9 cellular contexts compared by ENCODE assay signal in genomic region chr4:167622481-167623240, GRCh38.
A peak's percentile ranks its signal among the peaks of the same experiment; 100 is the strongest.
DNase-seq lines count a peak whose midpoint lies in the region; ATAC-seq and TF ChIP-seq lines count a peak whose summit lies in the region.
"Had no signal": no experiment of that assay in that cellular context is flagged by ENCODE, and none has a peak within 500 bp of the region (broad histone marks: within the 10 kb centered on the region; RNA-seq: fewer than 3 reads in every experiment).

No MANE protein-coding gene starts in this region.

- H3K27ac Mint-ChIP-seq in MCF 10A (ENCODE audit: low read depth, unreplicated experiment) = no peak overlapping the region
- H3K27ac Mint-ChIP-seq: CD4-positive, CD25-positive, alpha-beta regulatory T cell had no signal

- CTCF ChIA-PET in PC-3 (lab: Charles Lee) (interaction anchor here (0.5 to 0.6 kb wide), 3 partner anchors 57 to 1323 kb away, joined by 3 to 7 read pairs (median 3); no protein-coding TSS in a partner anchor), MCF 10A (lab: Yijun Ruan, JAX) (interaction anchor here (0.6 to 2.0 kb wide), 43 partner anchors 9 to 606 kb away, joined by 3 to 22 read pairs (median 4); no protein-coding TSS in a partner anchor)

- H3K27me3 ChIP-seq in PC-3 (ENCODE audit: low read length) = no peaks in the 10 kb centered on the region

- no peaks in the 10 kb centered on the region for H3K4me1 Mint-ChIP-seq in MCF 10A (ENCODE audit: insufficient read depth, unreplicated experiment)
- H3K4me1 Mint-ChIP-seq: CD4-positive, CD25-positive, alpha-beta regulatory T cell had no signal

- H3K79me2 ChIP-seq in PC-3 (ENCODE audit: low read length) = no peaks in the 10 kb centered on the region

- H3K36me3 Mint-ChIP-seq in MCF 10A (ENCODE audit: insufficient read depth, unreplicated experiment) = no peaks in the 10 kb centered on the region
- H3K36me3 Mint-ChIP-seq: CD4-positive, CD25-positive, alpha-beta regulatory T cell had no signal

- no peaks in the 10 kb centered on the region for H3K4me1 ChIP-seq in PC-3 (ENCODE audit: insufficient read depth, low read length)

- no peaks in the 10 kb centered on the region for H3K9me3 ChIP-seq in PC-3 (ENCODE audit: low read length)

- TF ChIP-seq CTCF in PC-3 (conservative IDR thresholded peaks at IDR 0.05; ENCODE audit: low read depth, low read length) (peak; percentile 80), MCF 10A (IDR thresholded peaks at IDR 0.05; ENCODE audit: unreplicated experiment) (peak; percentile 74)

- DNase-seq in NCI-H1105 treated with DMSO at 0.1 percent for 48 hours (lab: John Stamatoyannopoulos, UW) = peak; percentile 1
- DNase-seq in NCI-H1105 (lab: John Stamatoyannopoulos, UW) = no peak
- DNase-seq in PC-3 = peak; percentile 69
- DNase-seq in MCF 10A (ENCODE audit: unreplicated experiment) = peak; percentile 66
- peak; percentile 75 for DNase-seq in islet precursor cell
- peak; percentile 12 to 15 for DNase-seq in stimulated activated CD8-positive, alpha-beta memory T cell treated with anti-CD3 and anti-CD28 coated beads, Interleukin-2, amount 100 ng/mL, for 48 hours (ENCODE audit: low read depth in 2 of 2)

- no peaks in the 10 kb centered on the region for H3K9me2 ChIP-seq in PC-3 (replicated peaks; ENCODE audit: low read length)

- H3K4me3 Mint-ChIP-seq in MCF 10A (ENCODE audit: unreplicated experiment) = no peak overlapping the region
- H3K4me3 Mint-ChIP-seq: CD4-positive, CD25-positive, alpha-beta regulatory T cell had no signal

- peak; percentile 97 for ATAC-seq in GM19397 (IDR thresholded peaks at IDR 0.05; ENCODE audit: unreplicated experiment)
- ATAC-seq in HG03175 (IDR thresholded peaks at IDR 0.05; ENCODE audit: unreplicated experiment) = peak; percentile 88
- peak; percentile 67 for ATAC-seq in PC-3

- POLR2A ChIA-PET in PC-3 (lab: Charles Lee; ENCODE audit: unreplicated experiment) = no interaction called here
- POLR2A ChIA-PET in MCF 10A (lab: Yijun Ruan, JAX) = interaction anchor here (0.7 to 1.2 kb wide), 3 partner anchors 40 to 1273 kb away, joined by 3 to 4 read pairs (median 3); no protein-coding TSS in a partner anchor

- H3K9me3 Mint-ChIP-seq in MCF 10A (ENCODE audit: unreplicated experiment) = peaks cover 12% of the 10 kb centered on the region

- H3K27ac ChIP-seq in PC-3 (ENCODE audit: low read length) = no peak overlapping the region

- H3K4me2 ChIP-seq in PC-3 (ENCODE audit: low read length) = no peak overlapping the region

- intact Hi-C loops in PC-3 (cut with micrococcal nuclease) (loop anchor here (2.0 to 10.0 kb wide), 4 partner anchors 180 to 602 kb away; no protein-coding TSS in a partner anchor), MCF 10A (cut with micrococcal nuclease) (loop anchor here (1.0 to 10.0 kb wide), 4 partner anchors 455 to 1458 kb away; no protein-coding TSS in a partner anchor)

- no peak overlapping the region for H3K4me3 ChIP-seq in PC-3 (ENCODE audit: low read length)

- H3K9ac ChIP-seq in PC-3 (ENCODE audit: low read length) = no peak overlapping the region

- no peaks in the 10 kb centered on the region for H3K36me3 ChIP-seq in PC-3 (ENCODE audit: low read depth, low read length)

- no TSS peak for BruUV-seq in PC-3 (replicated peaks; lab: Mats Ljungman, UMichigan)
- no TSS peak for BruUV-seq in MCF 10A (replicated peaks; lab: Mats Ljungman, UMichigan)

- no peak overlapping the region for H2AFZ ChIP-seq in PC-3 (ENCODE audit: low read length)

- no peaks in the 10 kb centered on the region for H3F3A ChIP-seq in PC-3 (ENCODE audit: low read length, unreplicated experiment)

- H4K20me1 ChIP-seq in PC-3 (ENCODE audit: low read length) = no peaks in the 10 kb centered on the region

- no peaks in the 10 kb centered on the region for H3K27me3 Mint-ChIP-seq in MCF 10A (ENCODE audit: insufficient read depth, unreplicated experiment)
- H3K27me3 Mint-ChIP-seq: CD4-positive, CD25-positive, alpha-beta regulatory T cell had no signal
